ENCODE assay signal across 21 cellular contexts in the genomic region with DNA sequence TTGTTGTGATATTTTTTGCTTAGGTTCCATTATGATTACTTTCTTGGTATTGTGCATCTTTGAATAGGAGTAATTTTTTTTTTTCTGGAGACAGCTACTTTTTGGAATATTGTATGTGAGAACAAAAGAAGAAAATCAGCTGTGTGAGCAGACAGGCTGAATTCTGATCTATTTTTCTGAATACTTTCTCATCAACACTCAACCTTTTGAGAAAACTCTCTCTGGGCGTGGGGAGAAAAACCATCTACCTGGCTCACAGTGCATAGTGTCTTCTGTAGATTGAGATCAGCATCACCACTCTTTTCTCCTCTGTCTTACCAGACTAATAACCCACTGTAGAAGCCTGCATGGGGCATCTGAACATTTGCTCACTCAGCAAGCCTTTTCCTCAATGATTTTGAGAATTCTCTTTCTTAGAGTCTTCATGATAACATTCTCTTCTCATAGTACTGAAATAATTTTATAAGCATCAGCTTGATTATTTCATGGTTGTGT. TPM values are rescaled to one million over a fixed set of nuclear protein-coding genes. Genes with fewer than 3 reads are reported as not detected.
DNase-seq lines count a peak whose midpoint lies in the region; ATAC-seq, FAIRE-seq and TF ChIP-seq lines count a peak whose summit lies in the region.
"Had no signal": no experiment of that assay in that cellular context is flagged by ENCODE, and none has a peak within 500 bp of the region (broad histone marks: within the 10 kb centered on the region; RNA-seq: fewer than 3 reads in every experiment).

No MANE protein-coding gene starts in this region.

- BruUV-seq in mammary epithelial cell (replicated peaks; lab: Mats Ljungman, UMichigan), result no TSS peak

- H3K27me3 ChIP-seq in mammary epithelial cell (ENCODE audit: insufficient read depth, low read length), result no peaks in the 10 kb centered on the region

- peak overlapping the region in 1 of 2 donors; percentile 13 for H3K27ac Mint-ChIP-seq in activated naive CD4-positive, alpha-beta T cell treated with anti-CD3 and anti-CD28 coated beads, Interleukin-2, amount 50 U/mL, for 72 hours
- H3K27ac Mint-ChIP-seq: CD4-positive, alpha-beta memory T cell had no signal

- H3K4me3 Mint-ChIP-seq in activated T-cell treated with anti-CD3 and anti-CD28 coated beads, Interleukin-2, amount 50 U/mL, for 4 hours, result no peak overlapping the region
- H3K4me3 Mint-ChIP-seq: CD4-positive, alpha-beta memory T cell had no signal

- H3K36me3 ChIP-seq in mammary epithelial cell (ENCODE audit: insufficient read depth, low read length) (no peaks in the 10 kb centered on the region), kidney (ENCODE audit: control insufficient read depth in 1 of 2, insufficient read depth in 2 of 2, low read length in 2 of 2) (no peaks in the 10 kb centered on the region)
- H3K36me3 ChIP-seq: BE2C had no signal

- peak; percentile 63 for DNase-seq in mammary epithelial cell
- no peak for DNase-seq in kidney
- no peak for DNase-seq in activated T-cell treated with anti-CD3 and anti-CD28 coated beads, Interleukin-2, amount 50 U/mL, for 4 hours
- DNase-seq in activated naive CD4-positive, alpha-beta T cell treated with anti-CD3 and anti-CD28 coated beads, Interleukin-2, amount 50 U/mL, for 72 hours (ENCODE audit: low spot score in 2 of 2), result no peak
- no peak for DNase-seq in inferior parietal cortex (ENCODE audit: extremely low spot score)
- DNase-seq: BE2C; CD4-positive, alpha-beta memory T cell; DMS153; DMS79 treated with DMSO at 0.1 percent for 48 hours; EL; HCEC 1CT; IMR-90 had no signal

- peak overlapping the region; percentile 99 for H3K4me2 ChIP-seq in mammary epithelial cell (ENCODE audit: insufficient read depth, low read depth, low read length)
- H3K4me2 ChIP-seq: A549 had no signal

- 23% methylated on average over 1 of the region's 1 CpG for whole genome bisulfite sequencing in mammary epithelial cell (ENCODE audit: low coverage, missing lambda C conversion rate)

- CTCF ChIA-PET in mammary epithelial cell (lab: Charles Lee; ENCODE audit: low non-redundant PET), result no interaction called here

- no peak for ATAC-seq in activated T-cell treated with anti-CD3 and anti-CD28 coated beads, Interleukin-2, amount 50 U/mL, for 4 hours
- no peak for ATAC-seq in HG03460 (IDR thresholded peaks at IDR 0.05; ENCODE audit: unreplicated experiment)
- ATAC-seq in activated naive CD4-positive, alpha-beta T cell treated with anti-CD3 and anti-CD28 coated beads, Interleukin-2, amount 50 U/mL, for 72 hours, result no peak
- ATAC-seq: A549 had no signal

- H3K36me3 Mint-ChIP-seq in activated T-cell treated with anti-CD3 and anti-CD28 coated beads, Interleukin-2, amount 50 U/mL, for 4 hours (ENCODE audit: insufficient read depth), result no peaks in the 10 kb centered on the region
- no peaks in the 10 kb centered on the region for H3K36me3 Mint-ChIP-seq in activated naive CD4-positive, alpha-beta T cell treated with anti-CD3 and anti-CD28 coated beads, Interleukin-2, amount 50 U/mL, for 72 hours
- H3K36me3 Mint-ChIP-seq: CD4-positive, alpha-beta memory T cell had no signal

- H3K9ac ChIP-seq in mammary epithelial cell (ENCODE audit: insufficient read depth, low read length), result peak overlapping the region; percentile 83
- no peak overlapping the region for H3K9ac ChIP-seq in kidney (ENCODE audit: low read length in 2 of 2)

- in situ Hi-C loops in mammary epithelial cell (cut with MboI; ENCODE audit: low sequenced_read_pairs in 2 of 2), result loop anchor here (5.0 to 25.0 kb wide), 3 partner anchors 58 to 923 kb away; no protein-coding TSS in a partner anchor

- peaks cover 62% of the 10 kb centered on the region for H3K79me2 ChIP-seq in mammary epithelial cell (ENCODE audit: insufficient read depth, low read length)

- H3K27ac ChIP-seq in mammary epithelial cell (ENCODE audit: insufficient read depth, low read depth, low read length) (peak overlapping the region; percentile 97), kidney (ENCODE audit: low read depth in 2 of 2, low read length in 2 of 2) (no peak overlapping the region), skin epidermis (peak overlapping the region in 16 of 21 experiments; percentile 13 to 86 (median 59))
- H3K27ac ChIP-seq: A549, C4-2B had no signal

- H3K4me1 ChIP-seq in mammary epithelial cell (ENCODE audit: insufficient read depth, low read length) (peaks cover 17% of the 10 kb centered on the region), kidney (ENCODE audit: control insufficient read depth in 1 of 2, insufficient read depth in 1 of 2, low read depth in 1 of 2, low read length in 2 of 2) (no peaks in the 10 kb centered on the region)
- H3K4me1 ChIP-seq: A549, BE2C had no signal

- H3K9me3 ChIP-seq in mammary epithelial cell (replicated peaks; ENCODE audit: insufficient read depth, low read length) (no peaks in the 10 kb centered on the region), kidney (ENCODE audit: control insufficient read depth in 1 of 2, low read length in 2 of 2) (no peaks in the 10 kb centered on the region)
- H3K9me3 ChIP-seq: A549, BE2C had no signal

- H3K27me3 Mint-ChIP-seq in activated T-cell treated with anti-CD3 and anti-CD28 coated beads, Interleukin-2, amount 50 U/mL, for 4 hours (ENCODE audit: low read depth), result no peaks in the 10 kb centered on the region
- H3K27me3 Mint-ChIP-seq: CD4-positive, alpha-beta memory T cell had no signal

- TF ChIP-seq CTCF in mammary epithelial cell (conservative IDR thresholded peaks at IDR 0.05 in 1 of 2, IDR thresholded peaks at IDR 0.05 in 1 of 2; ENCODE audit: extremely low read depth in 1 of 2, insufficient read depth in 1 of 2, low read depth in 1 of 2, low read length in 2 of 2) (no peak), kidney (IDR thresholded peaks at IDR 0.05; ENCODE audit: borderline replicate concordance, extremely low read depth, insufficient read depth) (no peak)

- FAIRE-seq in kidney (lab: Jason Lieb, UNC), result no peak
- FAIRE-seq: A549, D721Med, GM12892 had no signal

- peaks cover 9% of the 10 kb centered on the region for H3K9me3 Mint-ChIP-seq in activated T-cell treated with anti-CD3 and anti-CD28 coated beads, Interleukin-2, amount 50 U/mL, for 4 hours
- H3K9me3 Mint-ChIP-seq in activated naive CD4-positive, alpha-beta T cell treated with anti-CD3 and anti-CD28 coated beads, Interleukin-2, amount 50 U/mL, for 72 hours, result peaks cover 0 to 11% of the 10 kb centered on the region in 2 donors

- dilution Hi-C loops in mammary epithelial cell (cut with HindIII; ENCODE audit: low sequenced_read_pairs), result no loop called here

- H3K4me1 Mint-ChIP-seq in activated T-cell treated with anti-CD3 and anti-CD28 coated beads, Interleukin-2, amount 50 U/mL, for 4 hours (ENCODE audit: low read depth), result no peaks in the 10 kb centered on the region
- H3K4me1 Mint-ChIP-seq: CD4-positive, alpha-beta memory T cell had no signal

- H2AFZ ChIP-seq in mammary epithelial cell (ENCODE audit: low read depth, low read length), result peak overlapping the region; percentile 55

- H3K4me3 ChIP-seq in mammary epithelial cell (replicated peaks in 1 of 3; ENCODE audit: insufficient read depth in 1 of 3, low read depth in 2 of 3, low read length in 3 of 3) (peak overlapping the region; percentile 45 to 99 (median 66)), kidney (ENCODE audit: low read length in 2 of 2) (peak overlapping the region; percentile 24 to 47), skin epidermis (peak overlapping the region in 3 of 7 experiments; percentile 10 to 43 (median 20))
- H3K4me3 ChIP-seq: A549 had no signal

- intact Hi-C loops in mammary epithelial cell (cut with micrococcal nuclease), result loop anchor here (2.0 to 10.0 kb wide), 5 partner anchors 32 to 923 kb away; no protein-coding TSS in a partner anchor
- intact Hi-C loops in kidney (cut with DNase I), result no loop called here

- no peaks in the 10 kb centered on the region for H4K20me1 ChIP-seq in mammary epithelial cell (ENCODE audit: insufficient read depth, low read length)

RNA-seq across cellular contexts. Expression of a gene that starts 3.3 kb away (rescaled TPM):
- total RNA-seq in mammary epithelial cell (10 to 100 TPM in 1 of 2 donors, 1 to 10 TPM in 1; 8.6 to 18.2 TPM), kidney (5.8 TPM)
- polyA plus RNA-seq in mammary epithelial cell (1.9 TPM), kidney (ENCODE audit: insufficient read depth, low read depth, low replicate concordance) (4.4 TPM)
- 4.8 TPM for polyA minus RNA-seq in mammary epithelial cell
- not detected for total RNA-seq in activated T-cell treated with anti-CD3 and anti-CD28 coated beads, Interleukin-2, amount 50 U/mL, for 4 hours
- total RNA-seq in activated naive CD4-positive, alpha-beta T cell treated with anti-CD3 and anti-CD28 coated beads, Interleukin-2, amount 50 U/mL, for 72 hours, result not detected
- total RNA-seq: CD4-positive, alpha-beta memory T cell; H4; HT-29; IMR-90 had no signal
- polyA plus RNA-seq: AG04450; CD4-positive, alpha-beta memory T cell; IMR-90 had no signal

Comparison
In these comparisons a context has a peak if more than half of its experiments do, and no peak if none do; other contexts are left out.
1. H3K27ac ChIP-seq: peak in mammary epithelial cell (single experiment) and skin epidermis (16 of 21); none in kidney (0 of 2).